In genomic region chr6:79373880-79374279, GRCh38 we compare ENCODE assay signal across 25 cellular contexts.
DNase-seq lines count a peak whose midpoint lies in the region; ATAC-seq lines count a peak whose summit lies in the region.
"Had no signal": no experiment of that assay in that cellular context is flagged by ENCODE, and none has a peak within 500 bp of the region (broad histone marks: within the 10 kb centered on the region; RNA-seq: fewer than 3 reads in every experiment).

No MANE protein-coding gene starts in this region.

- H3K27ac Mint-ChIP-seq in activated naive CD4-positive, alpha-beta T cell treated with anti-CD3 and anti-CD28 coated beads, Interleukin-2, amount 10 ng/mL, durations not matched to agents 7 days and 5 days = no peak overlapping the region
- H3K27ac Mint-ChIP-seq: activated CD8-positive, alpha-beta T cell treated with anti-CD3 and anti-CD28 coated beads for 36 hours; activated T-helper 17 cell treated with anti-CD3 and anti-CD28 coated beads, Interleukin-2, amount 50 U/mL, for 72 hours; GM23338; naive B cell had no signal

- no peak overlapping the region for H3K27ac ChIP-seq in SJCRH30
- H3K27ac ChIP-seq: 22Rv1, body of pancreas, HL-60 had no signal

- H3K4me3 Mint-ChIP-seq in activated naive CD4-positive, alpha-beta T cell treated with anti-CD3 and anti-CD28 coated beads, Interleukin-2, amount 10 ng/mL, durations not matched to agents 7 days and 5 days = no peak overlapping the region
- H3K4me3 Mint-ChIP-seq: activated CD8-positive, alpha-beta T cell treated with anti-CD3 and anti-CD28 coated beads for 36 hours; activated T-helper 17 cell treated with anti-CD3 and anti-CD28 coated beads, Interleukin-2, amount 50 U/mL, for 72 hours; GM23338; naive B cell had no signal

- DNase-seq in DMS53 (lab: John Stamatoyannopoulos, UW) (peak; percentile 28), DMS53 treated with DMSO at 0.1 percent for 48 hours (lab: John Stamatoyannopoulos, UW; ENCODE audit: unreplicated experiment) (no peak), HAP-1 (ENCODE audit: low spot score in 2 of 2) (peak; percentile 56 to 60), SJCRH30 (peak; percentile 79 to 88), left kidney (ENCODE audit: low read depth, low spot score) (peak; percentile 29), superior temporal gyrus (ENCODE audit: extremely low spot score) (no peak)
- DNase-seq in activated naive CD4-positive, alpha-beta T cell treated with anti-CD3 and anti-CD28 coated beads, Interleukin-2, amount 10 ng/mL, durations not matched to agents 7 days and 5 days = no peak
- DNase-seq: activated CD8-positive, alpha-beta T cell treated with anti-CD3 and anti-CD28 coated beads for 36 hours; activated naive CD4-positive, alpha-beta T cell treated with anti-CD3 and anti-CD28 coated beads, Interleukin-2, amount 50 U/mL, for 16 hours; KG1; left ventricle myocardium superior; MM.1S; naive B cell; NCI-H2081 treated with DMSO at 0.1 percent for 48 hours; right cardiac atrium; stimulated activated naive CD4-positive, alpha-beta T cell; T-helper 9 cell had no signal

- no peaks in the 10 kb centered on the region for H3K27me3 ChIP-seq in HAP-1 (ENCODE audit: low read depth)
- no peaks in the 10 kb centered on the region for H3K27me3 ChIP-seq in SJCRH30
- H3K27me3 ChIP-seq: body of pancreas had no signal

- H3K4me1 Mint-ChIP-seq in activated naive CD4-positive, alpha-beta T cell treated with anti-CD3 and anti-CD28 coated beads, Interleukin-2, amount 10 ng/mL, durations not matched to agents 7 days and 5 days = no peaks in the 10 kb centered on the region
- H3K4me1 Mint-ChIP-seq: naive B cell had no signal

- CTCF ChIA-PET in activated naive CD4-positive, alpha-beta T cell treated with anti-CD3 and anti-CD28 coated beads, Interleukin-2, amount 10 ng/mL, durations not matched to agents 7 days and 5 days (lab: Charles Lee) = no interaction called here

- no peaks in the 10 kb centered on the region for H3K36me3 Mint-ChIP-seq in activated naive CD4-positive, alpha-beta T cell treated with anti-CD3 and anti-CD28 coated beads, Interleukin-2, amount 10 ng/mL, durations not matched to agents 7 days and 5 days
- H3K36me3 Mint-ChIP-seq: naive B cell had no signal

- H3K4me3 ChIP-seq in HAP-1 = no peak overlapping the region
- no peak overlapping the region for H3K4me3 ChIP-seq in SJCRH30
- H3K4me3 ChIP-seq: body of pancreas, GM23338, smooth muscle cell had no signal

- no peaks in the 10 kb centered on the region for H3K9me3 ChIP-seq in HAP-1
- 0 out of 2 replicates have a peak, but pooled peaks cover 5% of the 10 kb centered on the region for H3K9me3 ChIP-seq in SJCRH30 (replicated peaks)

- H3K36me3 ChIP-seq in HAP-1 (replicated peaks) (no peaks in the 10 kb centered on the region), SJCRH30 (no peaks in the 10 kb centered on the region)

- no peak for ATAC-seq in GM19023 (IDR thresholded peaks at IDR 0.05; ENCODE audit: unreplicated experiment)
- ATAC-seq: activated CD8-positive, alpha-beta T cell treated with anti-CD3 and anti-CD28 coated beads for 36 hours; activated T-helper 17 cell treated with anti-CD3 and anti-CD28 coated beads, Interleukin-2, amount 50 U/mL, for 72 hours; GM23338; left ventricle myocardium superior; right cardiac atrium; Right ventricle myocardium inferior had no signal

- H3K9me3 Mint-ChIP-seq in activated naive CD4-positive, alpha-beta T cell treated with anti-CD3 and anti-CD28 coated beads, Interleukin-2, amount 10 ng/mL, durations not matched to agents 7 days and 5 days = no peaks in the 10 kb centered on the region

- H3K4me1 ChIP-seq in HAP-1 (peaks cover 17% of the 10 kb centered on the region), SJCRH30 (peaks cover 13% of the 10 kb centered on the region)

- in situ Hi-C loops in HAP-1 (cut with MboI; ENCODE audit: low sequenced_read_pairs) = no loop called here

- H3K27me3 Mint-ChIP-seq in activated naive CD4-positive, alpha-beta T cell treated with anti-CD3 and anti-CD28 coated beads, Interleukin-2, amount 10 ng/mL, durations not matched to agents 7 days and 5 days = no peaks in the 10 kb centered on the region

Comparison
In these comparisons a context has a peak if more than half of its experiments do, and no peak if none do; other contexts are left out.
1. DNase-seq: peak in DMS53 (single experiment), HAP-1 (2 of 2), SJCRH30 (2 of 2) and left kidney (single experiment); none in DMS53 treated with DMSO at 0.1 percent for 48 hours (single experiment), activated naive CD4-positive, alpha-beta T cell treated with anti-CD3 and anti-CD28 coated beads, Interleukin-2, amount 10 ng/mL, durations not matched to agents 7 days and 5 days (single experiment) and superior temporal gyrus (single experiment).